Comparison of ENCODE assay signal across 1 cellular context in genomic region chr20:50266293-50267040, GRCh38.
A peak's percentile ranks its signal among the peaks of the same experiment; 100 is the strongest.
TF ChIP-seq lines count a peak whose summit lies in the region.

No MANE protein-coding gene starts in this region.

TF ChIP-seq in K562, 482 proteins besides CTCF, POLR2A, EP300 and RAD21 (continued from another document):
- TF ChIP-seq PRDM10 (IDR thresholded peaks at IDR 0.05; ENCODE audit: partially characterized antibody), result no peak
- peak in 1 of 2 experiments; percentile 20; a peak in 1 of 3 replicates for TF ChIP-seq CBX3 (IDR thresholded peaks at IDR 0.05; ENCODE audit: borderline replicate concordance in 1 of 2, low read length in 2 of 2)
- TF ChIP-seq ARID3A (IDR thresholded peaks at IDR 0.05; ENCODE audit: borderline replicate concordance, low read depth, low read length), result no peak
- TF ChIP-seq PREB (CRISPR knock-in tag; IDR thresholded peaks at IDR 0.05), result no peak
- no peak for TF ChIP-seq E2F5 (CRISPR knock-in tag; IDR thresholded peaks at IDR 0.05)
- no peak for TF ChIP-seq ZNF324 (CRISPR knock-in tag; IDR thresholded peaks at IDR 0.05)
- peak; percentile 40 to 60 for TF ChIP-seq KDM1A (IDR thresholded peaks at IDR 0.05)
- TF ChIP-seq CBX5 (IDR thresholded peaks at IDR 0.05; ENCODE audit: borderline replicate concordance, low read depth), result no peak
- no peak for TF ChIP-seq ZNF398 (CRISPR knock-in tag; IDR thresholded peaks at IDR 0.05)
- TF ChIP-seq ZNF75A (CRISPR knock-in tag; IDR thresholded peaks at IDR 0.05), result no peak
- TF ChIP-seq RBM15 (IDR thresholded peaks at IDR 0.05; ENCODE audit: insufficient read depth, low read length), result no peak
- no peak for TF ChIP-seq ZBTB26 (CRISPR knock-in tag; IDR thresholded peaks at IDR 0.05)
- TF ChIP-seq ZBTB8A (IDR thresholded peaks at IDR 0.05; ENCODE audit: partially characterized antibody), result no peak
- TF ChIP-seq CHD2 (IDR thresholded peaks at IDR 0.05; ENCODE audit: low read depth, low read length), result no peak
